9 cellular contexts compared by ENCODE assay signal in the genomic region with DNA sequence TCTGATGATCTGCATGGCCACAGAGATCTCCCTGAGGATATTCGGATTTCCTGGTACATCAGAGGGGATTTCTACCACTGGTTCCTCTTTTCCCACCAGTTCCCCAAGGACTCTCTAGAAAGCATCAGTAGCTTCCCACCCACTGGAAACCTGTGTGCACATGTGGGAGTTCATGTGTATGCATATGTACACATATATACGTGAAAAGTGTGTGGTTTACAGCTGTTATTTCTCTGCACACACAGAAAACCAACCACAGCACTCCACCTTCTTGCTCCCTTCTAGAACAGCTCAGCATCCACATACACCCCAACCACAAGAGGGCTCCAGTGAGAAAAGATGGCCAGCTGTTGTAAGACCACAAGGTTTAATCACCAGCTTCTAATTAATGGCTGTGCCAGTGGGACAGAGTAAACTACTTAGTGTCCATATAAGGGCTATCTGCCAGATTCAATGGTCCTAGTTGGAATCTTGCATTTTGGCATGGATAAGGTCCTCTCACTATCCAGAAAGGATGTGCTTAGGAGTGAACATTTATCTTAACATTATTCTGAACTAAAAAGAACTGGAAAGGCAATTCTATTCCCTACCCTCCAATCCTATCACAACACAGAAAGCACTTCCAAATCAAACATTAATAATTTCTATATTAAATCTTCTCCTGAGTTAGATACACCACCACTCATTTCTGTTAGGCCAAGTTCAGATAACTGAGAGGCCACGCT. TPM values are rescaled to one million over a fixed set of nuclear protein-coding genes. Genes with fewer than 3 reads are reported as not detected.
DNase-seq lines count a peak whose midpoint lies in the region; ATAC-seq and TF ChIP-seq lines count a peak whose summit lies in the region.
"Had no signal": no experiment of that assay in that cellular context is flagged by ENCODE, and none has a peak within 500 bp of the region (broad histone marks: within the 10 kb centered on the region; RNA-seq: fewer than 3 reads in every experiment).

No MANE protein-coding gene starts in this region.

- H3K79me2 ChIP-seq in GM23248 (ENCODE audit: insufficient read depth), result peaks cover 68% of the 10 kb centered on the region

- H3K9me3 ChIP-seq in GM23248 (ENCODE audit: low read depth), result no peaks in the 10 kb centered on the region

- peak overlapping the region; percentile 89 for H3K27ac Mint-ChIP-seq in activated T-cell treated with anti-CD3 and anti-CD28 coated beads, Interleukin-2, amount 50 U/mL, for 24 hours

- H3K9ac ChIP-seq in GM23248, result no peak overlapping the region

- H3K4me2 ChIP-seq in GM23248 (ENCODE audit: unreplicated experiment), result no peak overlapping the region

- H2AFZ ChIP-seq in GM23248, result no peak overlapping the region

- H3K27me3 ChIP-seq in GM23248 (replicated peaks; ENCODE audit: insufficient read depth), result no peaks in the 10 kb centered on the region
- H3K27me3 ChIP-seq in foreskin keratinocyte, result no peaks in the 10 kb centered on the region

- no peak overlapping the region for H3K4me3 Mint-ChIP-seq in activated T-cell treated with anti-CD3 and anti-CD28 coated beads, Interleukin-2, amount 50 U/mL, for 24 hours

- H3K9me3 Mint-ChIP-seq in activated T-cell treated with anti-CD3 and anti-CD28 coated beads, Interleukin-2, amount 50 U/mL, for 24 hours, result no peaks in the 10 kb centered on the region

- H3K27ac ChIP-seq in GM23248, result no peak overlapping the region
- no peak overlapping the region for H3K27ac ChIP-seq in foreskin keratinocyte
- H3K27ac ChIP-seq: SK-N-MC had no signal

- no peaks in the 10 kb centered on the region for H3K9me2 ChIP-seq in GM23248 (ENCODE audit: insufficient read depth)

- H4K20me1 ChIP-seq in GM23248 (ENCODE audit: insufficient read depth), result no peaks in the 10 kb centered on the region

- in situ Hi-C loops in GM23248 (cut with MboI), result loop anchor here (25.0 kb wide), 1 partner anchor 196 kb away; a partner anchor contains a TSS

- DNase-seq in CMK (ENCODE audit: low read depth) (peak; percentile 69), GM23248 (peak; percentile 80), NCI-H82 (lab: John Stamatoyannopoulos, UW) (peak; percentile 94), foreskin keratinocyte (peak in 1 of 2 donors; percentile 61), putamen (ENCODE audit: low spot score) (peak; percentile 54)
- DNase-seq in activated T-cell treated with anti-CD3 and anti-CD28 coated beads, Interleukin-2, amount 50 U/mL, for 24 hours, result no peak

- peaks cover 59% of the 10 kb centered on the region for H3K36me3 ChIP-seq in GM23248 (ENCODE audit: low read depth)

- H3K27me3 Mint-ChIP-seq in activated T-cell treated with anti-CD3 and anti-CD28 coated beads, Interleukin-2, amount 50 U/mL, for 24 hours, result no peaks in the 10 kb centered on the region

- H3K4me3 ChIP-seq in GM23248, result no peak overlapping the region
- H3K4me3 ChIP-seq: SK-N-MC had no signal

- peaks cover 22% of the 10 kb centered on the region for H3F3A ChIP-seq in GM23248 (ENCODE audit: insufficient read depth)

- peaks cover 83% of the 10 kb centered on the region for H3K36me3 Mint-ChIP-seq in activated T-cell treated with anti-CD3 and anti-CD28 coated beads, Interleukin-2, amount 50 U/mL, for 24 hours (ENCODE audit: low read depth)

- ATAC-seq in foreskin keratinocyte (peak; percentile 45), HG02798 (IDR thresholded peaks at IDR 0.05; ENCODE audit: poor library complexity, unreplicated experiment) (no peak), GM21367 (IDR thresholded peaks at IDR 0.05; ENCODE audit: unreplicated experiment) (no peak)

- 96 to 97% methylated on average over 3 of the region's 3 CpGs for WGBS in GM23248 (ENCODE audit: low coverage in 1 of 2, low lambda C conversion rate in 2 of 2, missing lambda C conversion rate in 2 of 2), 2 experiments

- H3K4me1 ChIP-seq in GM23248 (ENCODE audit: insufficient read depth) (peaks cover 18% of the 10 kb centered on the region), foreskin keratinocyte (peaks cover under 1% of the 10 kb centered on the region)

- peaks cover 51% of the 10 kb centered on the region for H3K4me1 Mint-ChIP-seq in activated T-cell treated with anti-CD3 and anti-CD28 coated beads, Interleukin-2, amount 50 U/mL, for 24 hours (ENCODE audit: low read depth)

- peak; percentile 79 for TF ChIP-seq CTCF in foreskin keratinocyte (conservative IDR thresholded peaks at IDR 0.05)

RNA-seq across cellular contexts. Expression of a gene that starts 24.1 kb away (rescaled TPM):
- total RNA-seq in GM23248 (2014; rRNA removed; shearing (Covaris generic)), result 0.32 and 0.38 TPM in 2 replicates
- polyA plus RNA-seq in GM23248 (2016; fragmentation: Nextera tagmentation; extraction: Ambion mirVana), result 1.6 and 1.8 TPM in 2 replicates
- total RNA-seq in foreskin keratinocyte, result 1.9 and 2.4 TPM in 2 replicates
- polyA plus RNA-seq in foreskin keratinocyte, result 2.4 and 2.9 TPM in 2 replicates

RNA-seq across cellular contexts. Expression of a gene that starts 33.4 kb away (rescaled TPM):
- not detected in 2 replicates for total RNA-seq in GM23248 (2014; rRNA removed; shearing (Covaris generic))
- not detected in 2 replicates for polyA plus RNA-seq in GM23248 (2016; fragmentation: Nextera tagmentation; extraction: Ambion mirVana)
- total RNA-seq in foreskin keratinocyte, result 1.7 and 2.7 TPM in 2 replicates
- polyA plus RNA-seq in foreskin keratinocyte, result 3.2 and 4.5 TPM in 2 replicates

RNA-seq across cellular contexts. Expression of a gene that starts 41.9 kb away (rescaled TPM):
- total RNA-seq in GM23248 (2014; rRNA removed; shearing (Covaris generic)), result not detected in 2 replicates
- not detected in 2 replicates for polyA plus RNA-seq in GM23248 (2016; fragmentation: Nextera tagmentation; extraction: Ambion mirVana)
- not detected in 2 replicates for total RNA-seq in foreskin keratinocyte
- 0.11 and 0.12 TPM in 2 replicates for polyA plus RNA-seq in foreskin keratinocyte

RNA-seq across cellular contexts. Expression of a gene that starts 49.8 kb away (rescaled TPM):
- total RNA-seq in GM23248 (2014; rRNA removed; shearing (Covaris generic)), result 31.5 and 40.3 TPM in 2 replicates
- polyA plus RNA-seq in GM23248 (2016; fragmentation: Nextera tagmentation; extraction: Ambion mirVana), result 13.7 and 17.9 TPM in 2 replicates
- total RNA-seq in foreskin keratinocyte, result 43.3 and 44.7 TPM in 2 replicates
- polyA plus RNA-seq in foreskin keratinocyte, result 41.0 and 44.0 TPM in 2 replicates
